Comparison of ENCODE assay signal across 9 cellular contexts in the genomic region with DNA sequence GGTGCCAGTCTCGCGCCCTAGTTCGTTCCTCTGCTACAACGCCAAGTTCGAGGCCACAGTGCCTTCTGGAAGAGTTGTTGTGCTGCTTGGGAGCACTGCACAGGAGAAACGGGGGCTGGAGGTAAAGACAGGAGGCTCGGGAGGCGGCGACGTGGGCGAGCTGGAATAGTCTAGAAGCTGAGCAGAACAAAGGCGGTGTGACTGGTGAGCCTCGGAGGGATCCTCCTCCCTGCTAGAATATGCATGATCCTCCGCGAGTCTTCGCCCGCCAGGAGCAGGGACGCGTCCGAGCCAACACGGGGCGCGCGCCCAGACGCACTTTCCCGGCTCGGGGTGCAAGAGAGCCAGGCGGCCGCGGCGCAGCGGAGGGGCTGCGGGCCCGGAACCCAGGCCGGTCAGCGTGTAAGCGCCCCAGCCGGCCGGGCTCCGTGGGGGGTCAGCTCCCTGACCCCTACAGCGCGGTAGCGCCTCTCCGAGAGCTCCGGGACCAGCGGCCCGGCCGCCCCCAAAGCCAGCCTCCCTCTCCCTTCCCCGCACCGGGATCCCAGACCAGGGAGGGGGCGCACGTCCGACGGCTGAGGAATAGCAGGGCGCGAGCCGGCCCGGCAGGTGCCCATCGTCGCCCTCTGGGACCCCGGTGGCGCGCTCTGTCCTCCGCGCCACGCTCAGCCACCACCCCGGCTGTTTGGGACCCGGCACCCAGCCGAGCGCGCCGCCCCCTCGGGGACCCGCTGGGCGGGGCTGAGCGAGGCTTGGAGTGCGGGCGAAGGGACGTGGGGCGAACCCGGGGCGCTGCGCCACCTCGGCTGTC.
DNase-seq lines count a peak whose midpoint lies in the region; ATAC-seq, FAIRE-seq and TF ChIP-seq lines count a peak whose summit lies in the region.
"Had no signal": no experiment of that assay in that cellular context is flagged by ENCODE, and none has a peak within 500 bp of the region (broad histone marks: within the 10 kb centered on the region; RNA-seq: fewer than 3 reads in every experiment).

No MANE protein-coding gene starts in this region.

- no peaks in the 10 kb centered on the region for H3K79me2 ChIP-seq in ACC112 (ENCODE audit: control insufficient read depth, insufficient read depth, low read length, unreplicated experiment)

- intact Hi-C loops in left cardiac atrium (cut with DNase I): no loop called here

- DNase-seq in WTC11 (ENCODE audit: low spot score) (peak; percentile 71), left cardiac atrium (no peak), omental fat pad (ENCODE audit: low spot score) (no peak), NCI-H2107 (lab: John Stamatoyannopoulos, UW) (no peak), D721Med (ENCODE audit: insufficient read length, low spot score) (no peak), SKM-1 (lab: John Stamatoyannopoulos, UW; ENCODE audit: unreplicated experiment) (no peak)
- DNase-seq: activated CD8-positive, alpha-beta memory T cell treated with anti-CD3 and anti-CD28 coated beads, Interleukin-2, amount 50 U/mL, for 4 hours had no signal

- H3K27me3 ChIP-seq in ACC112 (ENCODE audit: insufficient read depth, low read length): peaks cover 61% of the 10 kb centered on the region

- POLR2A ChIA-PET in WTC11 (lab: Charles Lee): no interaction called here

- H3K36me3 ChIP-seq in ACC112 (ENCODE audit: insufficient read depth, low read length): no peaks in the 10 kb centered on the region

- CTCF ChIA-PET in WTC11 (lab: Charles Lee): interaction anchor here (0.8 to 1.8 kb wide), 7 partner anchors 10 to 231 kb away, joined by 3 to 8 read pairs (median 4); no protein-coding TSS in a partner anchor

- H3K27me3 Mint-ChIP-seq in WTC11 (ENCODE audit: low read depth): peaks cover 38% of the 10 kb centered on the region

- TF ChIP-seq CTCF in WTC11 (IDR thresholded peaks at IDR 0.05): no peak
- TF ChIP-seq CTCF in omental fat pad (IDR thresholded peaks at IDR 0.05): no peak
- no peak for TF ChIP-seq CTCF in D721Med (IDR thresholded peaks at IDR 0.05; ENCODE audit: insufficient read depth, missing control alignments)

- peak overlapping the region; percentile 39 for H2AFZ ChIP-seq in ACC112 (ENCODE audit: low read length, unreplicated experiment)

- no peak overlapping the region for H3K27ac ChIP-seq in ACC112 (ENCODE audit: low read depth, low read length)

- no peak for FAIRE-seq in D721Med (lab: Jason Lieb, UNC)

- peak overlapping the region; percentile 64 for H3K4me3 ChIP-seq in ACC112 (ENCODE audit: low read depth, low read length)

- H3K36me3 Mint-ChIP-seq in WTC11: no peaks in the 10 kb centered on the region

- H3K4me1 ChIP-seq in ACC112 (ENCODE audit: control insufficient read depth, insufficient read depth, low read length, unreplicated experiment): no peaks in the 10 kb centered on the region

- peak; percentile 65 for ATAC-seq in WTC11
- peak; percentile 15 to 56 for ATAC-seq in left cardiac atrium
- ATAC-seq in omental fat pad (ENCODE audit: low FRiP score): peak; percentile 20
- ATAC-seq in activated CD4-positive, CD25-positive, alpha-beta regulatory T cell treated with anti-CD3 and anti-CD28 coated beads, Interleukin-2, amount 50 U/mL, for 24 hours: no peak

- H3K9me3 Mint-ChIP-seq in WTC11: no peaks in the 10 kb centered on the region

- H3K27ac Mint-ChIP-seq in WTC11: no peak overlapping the region

- H3K4me3 Mint-ChIP-seq in WTC11: peak overlapping the region; percentile 80

- peaks cover 24% of the 10 kb centered on the region for H3K4me1 Mint-ChIP-seq in WTC11

TF ChIP-seq in WTC11, 78 proteins besides CTCF, POLR2A, EP300 and RAD21 (continues in another document):
- TF ChIP-seq ZNF317 (CRISPR knock-in tag; IDR thresholded peaks at IDR 0.05; ENCODE audit: borderline replicate concordance, low read depth): peak; percentile 11; the same call in 1 of the 2 replicates
- no peak for TF ChIP-seq ERG (CRISPR knock-in tag; IDR thresholded peaks at IDR 0.05)
- TF ChIP-seq, protein P1, sequence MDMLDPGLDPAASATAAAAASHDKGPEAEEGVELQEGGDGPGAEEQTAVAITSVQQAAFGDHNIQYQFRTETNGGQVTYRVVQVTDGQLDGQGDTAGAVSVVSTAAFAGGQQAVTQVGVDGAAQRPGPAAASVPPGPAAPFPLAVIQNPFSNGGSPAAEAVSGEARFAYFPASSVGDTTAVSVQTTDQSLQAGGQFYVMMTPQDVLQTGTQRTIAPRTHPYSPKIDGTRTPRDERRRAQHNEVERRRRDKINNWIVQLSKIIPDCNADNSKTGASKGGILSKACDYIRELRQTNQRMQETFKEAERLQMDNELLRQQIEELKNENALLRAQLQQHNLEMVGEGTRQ (CRISPR knock-in tag; IDR thresholded peaks at IDR 0.05): no peak; the same call in 1 of the 2 replicates
- TF ChIP-seq ATF1 (CRISPR knock-in tag; IDR thresholded peaks at IDR 0.05): no peak
- peak; percentile 91 for TF ChIP-seq ZNF232 (CRISPR knock-in tag; IDR thresholded peaks at IDR 0.05)
- TF ChIP-seq ESRRA (CRISPR knock-in tag; IDR thresholded peaks at IDR 0.05; ENCODE audit: borderline replicate concordance): 0 out of 2 replicates have a peak, but pooled peaks have one; percentile 41
- TF ChIP-seq FOXK1 (CRISPR knock-in tag; IDR thresholded peaks at IDR 0.05): peak; percentile 67; the same call in 1 of the 2 replicates
- TF ChIP-seq CREB1 (CRISPR knock-in tag; IDR thresholded peaks at IDR 0.05): 0 out of 2 replicates have a peak, but pooled peaks have one; percentile 10
- peak; percentile 30; the same call in 1 of the 2 replicates for TF ChIP-seq ZNF263 (CRISPR knock-in tag; IDR thresholded peaks at IDR 0.05; ENCODE audit: low read depth)
- no peak for TF ChIP-seq NR2C2 (CRISPR knock-in tag; IDR thresholded peaks at IDR 0.05)
- peak; percentile 71 for TF ChIP-seq ZNF423 (CRISPR knock-in tag; IDR thresholded peaks at IDR 0.05)
- peak; percentile 62; the same call in 1 of the 2 replicates for TF ChIP-seq SMAD3 (CRISPR knock-in tag; IDR thresholded peaks at IDR 0.05; ENCODE audit: borderline replicate concordance)
- no peak for TF ChIP-seq PREB (CRISPR knock-in tag; IDR thresholded peaks at IDR 0.05; ENCODE audit: borderline replicate concordance)
- TF ChIP-seq ZNF425 (CRISPR knock-in tag; conservative IDR thresholded peaks at IDR 0.05): no peak
- TF ChIP-seq, protein P2, sequence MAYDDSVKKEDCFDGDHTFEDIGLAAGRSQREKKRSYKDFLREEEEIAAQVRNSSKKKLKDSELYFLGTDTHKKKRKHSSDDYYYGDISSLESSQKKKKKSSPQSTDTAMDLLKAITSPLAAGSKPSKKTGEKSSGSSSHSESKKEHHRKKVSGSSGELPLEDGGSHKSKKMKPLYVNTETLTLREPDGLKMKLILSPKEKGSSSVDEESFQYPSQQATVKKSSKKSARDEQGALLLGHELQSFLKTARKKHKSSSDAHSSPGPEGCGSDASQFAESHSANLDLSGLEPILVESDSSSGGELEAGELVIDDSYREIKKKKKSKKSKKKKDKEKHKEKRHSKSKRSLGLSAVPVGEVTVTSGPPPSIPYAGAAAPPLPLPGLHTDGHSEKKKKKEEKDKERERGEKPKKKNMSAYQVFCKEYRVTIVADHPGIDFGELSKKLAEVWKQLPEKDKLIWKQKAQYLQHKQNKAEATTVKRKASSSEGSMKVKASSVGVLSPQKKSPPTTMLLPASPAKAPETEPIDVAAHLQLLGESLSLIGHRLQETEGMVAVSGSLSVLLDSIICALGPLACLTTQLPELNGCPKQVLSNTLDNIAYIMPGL (CRISPR knock-in tag; IDR thresholded peaks at IDR 0.05): peak; percentile 64; the same call in 1 of the 2 replicates
- peak; percentile 54; the same call in 1 of the 2 replicates for TF ChIP-seq NFE2L1 (CRISPR knock-in tag; IDR thresholded peaks at IDR 0.05)
- TF ChIP-seq ZNF138 (CRISPR knock-in tag; conservative IDR thresholded peaks at IDR 0.05): no peak
- no peak; the same call in 1 of the 2 replicates for TF ChIP-seq NFYB (CRISPR knock-in tag; conservative IDR thresholded peaks at IDR 0.05; ENCODE audit: low read depth)
- peak; percentile 53; the same call in 1 of the 2 replicates for TF ChIP-seq ETV6 (CRISPR knock-in tag; IDR thresholded peaks at IDR 0.05)

Comparison
In these comparisons a context has a peak if more than half of its experiments do, and no peak if none do; other contexts are left out.
1. ATAC-seq: peak in WTC11 (single experiment), left cardiac atrium (2 of 2) and omental fat pad (single experiment); none in activated CD4-positive, CD25-positive, alpha-beta regulatory T cell treated with anti-CD3 and anti-CD28 coated beads, Interleukin-2, amount 50 U/mL, for 24 hours (0 of 2).